Comparison of ENCODE assay signal across 8 cellular contexts in genomic region chr12:102811125-102811737, GRCh38.
DNase-seq lines count a peak whose midpoint lies in the region; ATAC-seq and TF ChIP-seq lines count a peak whose summit lies in the region.

No MANE protein-coding gene starts in this region.

- H3K4me1 ChIP-seq in CD8-positive, alpha-beta memory T cell (ENCODE audit: insufficient read depth, low read length): no peaks in the 10 kb centered on the region

- H3K4me1 Mint-ChIP-seq in activated CD8-positive, alpha-beta T cell treated with anti-CD3 and anti-CD28 coated beads, Interleukin-2, amount 10 ng/mL, durations not matched to agents 7 days and 5 days (ENCODE audit: low read depth): no peaks in the 10 kb centered on the region
- H3K4me1 Mint-ChIP-seq in mesothelial cell of epicardium: no peaks in the 10 kb centered on the region
- no peaks in the 10 kb centered on the region for H3K4me1 Mint-ChIP-seq in CD8-positive, alpha-beta memory T cell

- H3K27me3 Mint-ChIP-seq in activated CD8-positive, alpha-beta T cell treated with anti-CD3 and anti-CD28 coated beads, Interleukin-2, amount 10 ng/mL, durations not matched to agents 7 days and 5 days (ENCODE audit: low read depth): no peaks in the 10 kb centered on the region
- H3K27me3 Mint-ChIP-seq in mesothelial cell of epicardium (ENCODE audit: low read depth): peaks cover 30% of the 10 kb centered on the region
- H3K27me3 Mint-ChIP-seq in CD8-positive, alpha-beta memory T cell: peaks cover 9 to 33% of the 10 kb centered on the region in 2 donors

- POLR2A ChIA-PET in activated CD8-positive, alpha-beta T cell treated with anti-CD3 and anti-CD28 coated beads, Interleukin-2, amount 10 ng/mL, durations not matched to agents 7 days and 5 days (lab: Charles Lee): no interaction called here
- POLR2A ChIA-PET in CD8-positive, alpha-beta memory T cell (lab: Charles Lee): no interaction called here

- H3K27ac ChIP-seq in CD8-positive, alpha-beta memory T cell (ENCODE audit: low read depth, low read length): no peak overlapping the region

- H3K27me3 ChIP-seq in CD8-positive, alpha-beta memory T cell (ENCODE audit: insufficient read depth, low read length, poor library complexity, severe bottlenecking): no peaks in the 10 kb centered on the region

- no peaks in the 10 kb centered on the region for H3K9me3 Mint-ChIP-seq in activated CD8-positive, alpha-beta T cell treated with anti-CD3 and anti-CD28 coated beads, Interleukin-2, amount 10 ng/mL, durations not matched to agents 7 days and 5 days (ENCODE audit: insufficient read depth)
- H3K9me3 Mint-ChIP-seq in mesothelial cell of epicardium: no peaks in the 10 kb centered on the region
- no peaks in the 10 kb centered on the region for H3K9me3 Mint-ChIP-seq in CD8-positive, alpha-beta memory T cell

- H3K36me3 Mint-ChIP-seq in activated CD8-positive, alpha-beta T cell treated with anti-CD3 and anti-CD28 coated beads, Interleukin-2, amount 10 ng/mL, durations not matched to agents 7 days and 5 days (ENCODE audit: low read depth): no peaks in the 10 kb centered on the region
- H3K36me3 Mint-ChIP-seq in mesothelial cell of epicardium: no peaks in the 10 kb centered on the region
- no peaks in the 10 kb centered on the region for H3K36me3 Mint-ChIP-seq in CD8-positive, alpha-beta memory T cell

- peak; percentile 5 for DNase-seq in NOMO-1 treated with DMSO at 0.1 percent for 48 hours (lab: John Stamatoyannopoulos, UW; ENCODE audit: unreplicated experiment)
- DNase-seq in NOMO-1 treated with dmso at 0.1 percent for 144 hours (lab: John Stamatoyannopoulos, UW; ENCODE audit: unreplicated experiment): no peak
- peak; percentile 6 for DNase-seq in M059J (ENCODE audit: low read depth)
- peak; percentile 23 for DNase-seq in activated CD8-positive, alpha-beta T cell treated with anti-CD3 and anti-CD28 coated beads, Interleukin-2, amount 10 ng/mL, durations not matched to agents 7 days and 5 days
- DNase-seq in mesothelial cell of epicardium (ENCODE audit: low spot score in 2 of 2, unreplicated experiment in 2 of 2): peak in 1 of 2 experiments; percentile 68
- DNase-seq in activated CD4-positive, CD25-positive, alpha-beta regulatory T cell (lab: John Stamatoyannopoulos, UW): no peak
- no peak for DNase-seq in CD8-positive, alpha-beta memory T cell

- no peak overlapping the region for H3K4me3 ChIP-seq in CD8-positive, alpha-beta memory T cell (ENCODE audit: low read length)

- H3K36me3 ChIP-seq in CD8-positive, alpha-beta memory T cell (ENCODE audit: insufficient read depth, low read length): no peaks in the 10 kb centered on the region

- CTCF ChIA-PET in activated CD8-positive, alpha-beta T cell treated with anti-CD3 and anti-CD28 coated beads, Interleukin-2, amount 10 ng/mL, durations not matched to agents 7 days and 5 days (lab: Charles Lee): interaction anchor here (0.7 to 1.6 kb wide), 8 partner anchors 10 to 873 kb away, joined by 3 to 8 read pairs (median 3); no protein-coding TSS in a partner anchor
- CTCF ChIA-PET in CD8-positive, alpha-beta memory T cell (lab: Charles Lee): interaction anchor here (1.1 kb wide), 1 partner anchor 12 kb away, joined by 3 read pairs; no protein-coding TSS in a partner anchor

- no peak overlapping the region for H3K4me3 Mint-ChIP-seq in activated CD8-positive, alpha-beta T cell treated with anti-CD3 and anti-CD28 coated beads, Interleukin-2, amount 10 ng/mL, durations not matched to agents 7 days and 5 days
- H3K4me3 Mint-ChIP-seq in mesothelial cell of epicardium: no peak overlapping the region
- H3K4me3 Mint-ChIP-seq in CD8-positive, alpha-beta memory T cell: no peak overlapping the region

- H3K9me3 ChIP-seq in CD8-positive, alpha-beta memory T cell (ENCODE audit: low read length): no peaks in the 10 kb centered on the region

- no peak overlapping the region for H3K27ac Mint-ChIP-seq in activated CD8-positive, alpha-beta T cell treated with anti-CD3 and anti-CD28 coated beads, Interleukin-2, amount 10 ng/mL, durations not matched to agents 7 days and 5 days
- no peak overlapping the region for H3K27ac Mint-ChIP-seq in mesothelial cell of epicardium
- no peak overlapping the region for H3K27ac Mint-ChIP-seq in CD8-positive, alpha-beta memory T cell

- no peak for ATAC-seq in activated CD8-positive, alpha-beta T cell treated with anti-CD3 and anti-CD28 coated beads, Interleukin-2, amount 10 ng/mL, durations not matched to agents 7 days and 5 days
- ATAC-seq in GM21825 (IDR thresholded peaks at IDR 0.05; ENCODE audit: unreplicated experiment): no peak

- TF ChIP-seq CTCF in mesothelial cell of epicardium (IDR thresholded peaks at IDR 0.05; ENCODE audit: unreplicated experiment): peak; percentile 54

Comparison
In these comparisons a context has a peak if more than half of its experiments do, and no peak if none do; other contexts are left out.
1. DNase-seq: peak in NOMO-1 treated with DMSO at 0.1 percent for 48 hours (single experiment), M059J (single experiment) and activated CD8-positive, alpha-beta T cell treated with anti-CD3 and anti-CD28 coated beads, Interleukin-2, amount 10 ng/mL, durations not matched to agents 7 days and 5 days (single experiment); none in NOMO-1 treated with dmso at 0.1 percent for 144 hours (single experiment), activated CD4-positive, CD25-positive, alpha-beta regulatory T cell (0 of 4) and CD8-positive, alpha-beta memory T cell (0 of 5).